20 cellular contexts compared by ENCODE assay signal in genomic region chr7:47443049-47443448, GRCh38.
DNase-seq lines count a peak whose midpoint lies in the region; ATAC-seq and TF ChIP-seq lines count a peak whose summit lies in the region.
"Had no signal": no experiment of that assay in that cellular context is flagged by ENCODE, and none has a peak within 500 bp of the region (broad histone marks: within the 10 kb centered on the region; RNA-seq: fewer than 3 reads in every experiment).

No MANE protein-coding gene starts in this region.

- H3K27ac Mint-ChIP-seq in GM23338 = no peak overlapping the region
- H3K27ac Mint-ChIP-seq in mesothelial cell of epicardium = peak overlapping the region; percentile 77
- peak overlapping the region; percentile 64 for H3K27ac Mint-ChIP-seq in progenitor cell of endocrine pancreas
- H3K27ac Mint-ChIP-seq in endothelial cell (ENCODE audit: unreplicated experiment) = no peak overlapping the region
- H3K27ac Mint-ChIP-seq: B cell; CD4-positive, CD25-positive, alpha-beta regulatory T cell had no signal

- H3K4me3 Mint-ChIP-seq in GM23338 (no peak overlapping the region), mesothelial cell of epicardium (no peak overlapping the region), progenitor cell of endocrine pancreas (ENCODE audit: low read depth) (no peak overlapping the region), endothelial cell (ENCODE audit: unreplicated experiment) (no peak overlapping the region)
- H3K4me3 Mint-ChIP-seq: B cell; CD4-positive, CD25-positive, alpha-beta regulatory T cell had no signal

- WGBS in body of pancreas, 2 donors = 66 to 71% methylated on average over 8 of the region's 8 CpGs

- H2AFZ ChIP-seq in GM23338 = no peak overlapping the region

- H3K27me3 ChIP-seq in GM23338 (ENCODE audit: insufficient read depth) (no peaks in the 10 kb centered on the region), body of pancreas (no peaks in the 10 kb centered on the region)
- H3K27me3 ChIP-seq: MG63 had no signal

- H3K4me1 ChIP-seq in GM23338 (ENCODE audit: insufficient read depth) (no peaks in the 10 kb centered on the region), body of pancreas (peaks cover 82% of the 10 kb centered on the region)

- no peaks in the 10 kb centered on the region for H3F3A ChIP-seq in GM23338 (replicated peaks; ENCODE audit: low read depth)

- no peaks in the 10 kb centered on the region for H3K9me2 ChIP-seq in GM23338 (ENCODE audit: insufficient read depth)

- TF ChIP-seq POLR2A in body of pancreas (IDR thresholded peaks at IDR 0.05) = no peak

- H3K4me1 Mint-ChIP-seq in GM23338 (peaks cover 11% of the 10 kb centered on the region; the same call in 2 of the 3 replicates), mesothelial cell of epicardium (peaks cover 49% of the 10 kb centered on the region), progenitor cell of endocrine pancreas (ENCODE audit: low read depth) (peaks cover 51% of the 10 kb centered on the region), endothelial cell (ENCODE audit: unreplicated experiment) (no peaks in the 10 kb centered on the region)
- H3K4me1 Mint-ChIP-seq: CD4-positive, CD25-positive, alpha-beta regulatory T cell had no signal

- H3K27ac ChIP-seq in GM23338 (ENCODE audit: low read depth) (no peak overlapping the region), body of pancreas (peak overlapping the region in 3 of 4 donors; percentile 35 to 55 (median 53))

- H3K27me3 Mint-ChIP-seq in GM23338 (ENCODE audit: insufficient read depth, low read depth, poor library complexity) (peaks cover 8% of the 10 kb centered on the region), mesothelial cell of epicardium (ENCODE audit: low read depth) (no peaks in the 10 kb centered on the region), progenitor cell of endocrine pancreas (no peaks in the 10 kb centered on the region), endothelial cell (ENCODE audit: unreplicated experiment) (peaks cover 5% of the 10 kb centered on the region)
- H3K27me3 Mint-ChIP-seq: B cell; CD4-positive, CD25-positive, alpha-beta regulatory T cell had no signal

- no peak overlapping the region for H3K4me2 ChIP-seq in GM23338

- no peaks in the 10 kb centered on the region for H3K9me3 ChIP-seq in body of pancreas
- H3K9me3 ChIP-seq: MG63 had no signal

- TF ChIP-seq CTCF in GM23338 (conservative IDR thresholded peaks at IDR 0.05; ENCODE audit: low read depth in 2 of 2) (no peak), body of pancreas (IDR thresholded peaks at IDR 0.05) (no peak), mesothelial cell of epicardium (IDR thresholded peaks at IDR 0.05; ENCODE audit: unreplicated experiment) (no peak), progenitor cell of endocrine pancreas (IDR thresholded peaks at IDR 0.05; ENCODE audit: unreplicated experiment) (no peak), endothelial cell (IDR thresholded peaks at IDR 0.05; ENCODE audit: unreplicated experiment) (no peak)

- H3K9me3 Mint-ChIP-seq in GM23338 (no peaks in the 10 kb centered on the region), mesothelial cell of epicardium (no peaks in the 10 kb centered on the region), progenitor cell of endocrine pancreas (ENCODE audit: low read depth) (no peaks in the 10 kb centered on the region), endothelial cell (ENCODE audit: unreplicated experiment) (no peaks in the 10 kb centered on the region)
- H3K9me3 Mint-ChIP-seq: CD4-positive, CD25-positive, alpha-beta regulatory T cell had no signal

- in situ Hi-C loops in KBM-7 (cut with MboI; ENCODE audit: low pct_unique_long_range_greater_than_20kb, low sequenced_read_pairs) = no loop called here

- H4K20me1 ChIP-seq in GM23338 (replicated peaks; ENCODE audit: insufficient read depth) = peaks cover 7% of the 10 kb centered on the region; the same call in 1 of the 2 replicates

- no peaks in the 10 kb centered on the region for H3K36me3 ChIP-seq in GM23338 (ENCODE audit: insufficient read depth)
- H3K36me3 ChIP-seq in body of pancreas (replicated peaks in 1 of 2; ENCODE audit: insufficient read depth in 1 of 2, low read depth in 2 of 2) = peaks cover 0 to 18% of the 10 kb centered on the region in 2 donors

- intact Hi-C loops in body of pancreas (cut with DNase I) = no loop called here

- ATAC-seq in GM23338 (peak; percentile 65), body of pancreas (no peak)

- H3K4me3 ChIP-seq in GM23338 (no peak overlapping the region), body of pancreas (no peak overlapping the region)
- H3K4me3 ChIP-seq: MG63 had no signal

- no peak for DNase-seq in GM23338 (ENCODE audit: low spot score)
- DNase-seq in body of pancreas = no peak
- DNase-seq in mesothelial cell of epicardium (ENCODE audit: low spot score in 2 of 2, unreplicated experiment in 2 of 2) = no peak
- no peak for DNase-seq in progenitor cell of endocrine pancreas (ENCODE audit: low spot score, unreplicated experiment)
- no peak for DNase-seq in endothelial cell (ENCODE audit: low spot score)
- DNase-seq in germinal center (ENCODE audit: low spot score) = no peak
- no peak for DNase-seq in KBM-7
- DNase-seq: CD4-positive, CD25-positive, alpha-beta regulatory T cell; DMS53; H7; Karpas-422; MG63; NCI-H1092 treated with DMSO at 0.1 percent for 48 hours; NCI-H1694; NCI-H2107; NCI-H2227 treated with DMSO at 0.1 percent for 48 hours; NCI-H524; RPMI8226; SIG-M5 had no signal

- H3K36me3 Mint-ChIP-seq in GM23338 (ENCODE audit: low read depth) (peaks cover 4% of the 10 kb centered on the region; the same call in 1 of the 3 replicates), mesothelial cell of epicardium (peaks cover 14% of the 10 kb centered on the region), progenitor cell of endocrine pancreas (ENCODE audit: insufficient read depth) (peaks cover 8% of the 10 kb centered on the region), endothelial cell (ENCODE audit: low read depth, unreplicated experiment) (no peaks in the 10 kb centered on the region)
- H3K36me3 Mint-ChIP-seq: CD4-positive, CD25-positive, alpha-beta regulatory T cell had no signal

- peaks cover 16% of the 10 kb centered on the region for H3K79me2 ChIP-seq in GM23338 (replicated peaks; ENCODE audit: insufficient read depth)

TF ChIP-seq in GM23338, 12 proteins besides CTCF, POLR2A, EP300 and RAD21 (continues in another document):
- TF ChIP-seq EZH2 (IDR thresholded peaks at IDR 0.05; ENCODE audit: low read depth, unreplicated experiment) (no peak), CREB1 (CRISPR knock-in tag; IDR thresholded peaks at IDR 0.05; ENCODE audit: low read depth) (no peak), POLR2AphosphoS5 (IDR thresholded peaks at IDR 0.05; ENCODE audit: low read depth) (no peak), JUNB (IDR thresholded peaks at IDR 0.05; ENCODE audit: unreplicated experiment) (no peak), NANOG (IDR thresholded peaks at IDR 0.05; ENCODE audit: borderline replicate concordance) (no peak)

Comparison
In these comparisons a context has a peak if more than half of its experiments do, and no peak if none do; other contexts are left out.
1. H3K27ac Mint-ChIP-seq: peak in mesothelial cell of epicardium (single experiment) and progenitor cell of endocrine pancreas (single experiment); none in GM23338 (single experiment) and endothelial cell (single experiment).